ENCODE assay signal across 26 cellular contexts in the genomic region with DNA sequence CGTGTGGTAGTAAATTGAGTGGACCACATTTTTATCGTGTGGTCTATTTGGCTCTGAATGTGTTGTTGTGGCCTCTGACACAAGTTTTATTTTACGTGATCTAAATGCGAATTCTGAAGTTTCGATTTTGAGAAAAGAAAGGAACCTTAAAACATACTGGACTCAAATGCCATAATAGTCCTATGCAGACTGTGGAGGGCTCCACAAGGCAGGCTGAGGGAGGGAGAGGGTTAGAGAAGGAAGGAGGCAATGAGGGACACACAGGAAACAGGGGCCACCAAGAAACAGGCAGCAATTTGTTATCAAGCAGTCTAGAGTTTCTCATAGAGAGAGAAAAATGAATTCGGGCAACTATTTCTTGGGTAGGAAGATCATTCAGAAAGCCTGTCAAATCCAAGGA.
DNase-seq lines count a peak whose midpoint lies in the region; ATAC-seq, FAIRE-seq and TF ChIP-seq lines count a peak whose summit lies in the region.
"Had no signal": no experiment of that assay in that cellular context is flagged by ENCODE, and none has a peak within 500 bp of the region (broad histone marks: within the 10 kb centered on the region; RNA-seq: fewer than 3 reads in every experiment).

No MANE protein-coding gene starts in this region.

- FAIRE-seq in GM12892 (lab: Jason Lieb, UNC) (peak; percentile 57), H1 (lab: Jason Lieb, UNC) (no peak)
- FAIRE-seq: A204.1, D721Med, GM12878, GM18507, H54 had no signal

- no peak for TF ChIP-seq EP300 in H1 (IDR thresholded peaks at IDR 0.05; ENCODE audit: borderline replicate concordance in 1 of 2, low read depth in 2 of 2, low read length in 2 of 2)

- no peak overlapping the region for H3K9ac ChIP-seq in SK-N-MC (ENCODE audit: insufficient read length)
- no peak overlapping the region for H3K9ac ChIP-seq in H1 (replicated peaks in 1 of 4; ENCODE audit: extremely low read depth in 1 of 4, low read depth in 3 of 4, low read length in 3 of 4)
- H3K9ac ChIP-seq: BLaER1 treated with 17β-estradiol and CSF1 and Interleukin-3, amounts not matched to agents 10 nM and 100 nM; GM23248 had no signal

- TF ChIP-seq POLR2A in GM12892 (IDR thresholded peaks at IDR 0.05; ENCODE audit: low read depth, low read length) (no peak), H1 (IDR thresholded peaks at IDR 0.05; ENCODE audit: control extremely low read depth in 1 of 2, low read depth in 2 of 2, low read length in 2 of 2) (no peak)

- H3K36me3 ChIP-seq in SK-N-MC (ENCODE audit: insufficient read depth, low read length) (no peaks in the 10 kb centered on the region), H1 (ENCODE audit: control insufficient read depth in 2 of 4, insufficient read depth in 4 of 4, low read length in 3 of 4) (no peaks in the 10 kb centered on the region)
- H3K36me3 ChIP-seq: BLaER1 treated with 17β-estradiol and CSF1 and Interleukin-3, amounts not matched to agents 10 nM and 100 nM; HAP-1 had no signal

- no peak overlapping the region for H3K56ac ChIP-seq in H1 (replicated peaks; ENCODE audit: insufficient read length, low read depth, low read length)

- no peak overlapping the region for H4K8ac ChIP-seq in H1 (ENCODE audit: extremely low read depth, insufficient read depth, low read length)

- no peak overlapping the region for H3K14ac ChIP-seq in H1 (ENCODE audit: insufficient read length)

- H2BK12ac ChIP-seq in H1 (ENCODE audit: low read depth, low read length): no peak overlapping the region

- no peaks in the 10 kb centered on the region; the same call in 1 of the 2 replicates for H3K23me2 ChIP-seq in H1 (ENCODE audit: low read depth, low read length)

- H3K4me1 ChIP-seq in H1 (replicated peaks in 1 of 4; ENCODE audit: control insufficient read depth in 3 of 4, insufficient read depth in 4 of 4, low read length in 3 of 4): peaks cover 0 to 3% (median 0%) of the 10 kb centered on the region in 4 experiments; a peak in 1 of 7 replicates
- H3K4me1 ChIP-seq: BLaER1 treated with 17β-estradiol and CSF1 and Interleukin-3, amounts not matched to agents 10 nM and 100 nM; HAP-1 had no signal

- no peak overlapping the region for H2BK120ac ChIP-seq in H1 (replicated peaks; ENCODE audit: low read depth, low read length)

- H4K20me1 ChIP-seq in H1 (replicated peaks in 1 of 2; ENCODE audit: control insufficient read depth in 1 of 2, insufficient read depth in 2 of 2, low read length in 2 of 2): no peaks in the 10 kb centered on the region
- H4K20me1 ChIP-seq: BLaER1 treated with 17β-estradiol and CSF1 and Interleukin-3, amounts not matched to agents 10 nM and 100 nM had no signal

- no peak overlapping the region; the same call in 1 of the 2 replicates for H2BK5ac ChIP-seq in H1 (ENCODE audit: low read depth, low read length)

- H3K4me3 ChIP-seq in SK-N-MC: no peak overlapping the region
- H3K4me3 ChIP-seq in H1 (ENCODE audit: extremely low read depth in 1 of 4, insufficient read depth in 2 of 4, low read depth in 3 of 4, low read length in 4 of 4): no peak overlapping the region
- H3K4me3 ChIP-seq: BLaER1 treated with 17β-estradiol and CSF1 and Interleukin-3, amounts not matched to agents 10 nM and 100 nM; GM12878; GM23248; HAP-1 had no signal

- H3K36me3 Mint-ChIP-seq in nephron progenitor cell (ENCODE audit: low read depth): no peaks in the 10 kb centered on the region
- H3K36me3 Mint-ChIP-seq: CD14-positive monocyte; CD8-positive, alpha-beta memory T cell had no signal

- 93% methylated on average over 6 of the region's 6 CpGs; no CpG with 5 or more reads in 1 of the 2 experiments for WGBS in H1 (ENCODE audit: extremely low coverage in 1 of 2, insufficient coverage in 1 of 2, insufficient read length in 1 of 2, insufficient replicate concordance in 2 of 2, low coverage in 1 of 2, low lambda C conversion rate in 2 of 2, missing lambda C conversion rate in 1 of 2), 2 experiments

- H2BK15ac ChIP-seq in H1 (ENCODE audit: low read length): no peak overlapping the region

- peaks cover 28% of the 10 kb centered on the region for H3K4me1 Mint-ChIP-seq in nephron progenitor cell
- H3K4me1 Mint-ChIP-seq: CD14-positive monocyte; CD8-positive, alpha-beta memory T cell had no signal

- H3K79me1 ChIP-seq in H1 (ENCODE audit: low read depth, low read length): no peaks in the 10 kb centered on the region

- H4K5ac ChIP-seq in H1 (ENCODE audit: insufficient read length, low read depth, low read length): no peak overlapping the region

- no peak overlapping the region for H3K4me2 ChIP-seq in H1 (ENCODE audit: insufficient read depth in 1 of 2, low read depth in 2 of 2, low read length in 2 of 2)
- H3K4me2 ChIP-seq: BLaER1 treated with 17β-estradiol and CSF1 and Interleukin-3, amounts not matched to agents 10 nM and 100 nM had no signal

- no peaks in the 10 kb centered on the region for H3K27me3 ChIP-seq in H1 (replicated peaks in 1 of 4; ENCODE audit: control insufficient read depth in 3 of 4, extremely low read depth in 1 of 4, insufficient read depth in 3 of 4, low read length in 3 of 4)
- H3K27me3 ChIP-seq: BLaER1 treated with 17β-estradiol and CSF1 and Interleukin-3, amounts not matched to agents 10 nM and 100 nM had no signal

- H3K4me3 Mint-ChIP-seq in nephron progenitor cell: no peak overlapping the region
- H3K4me3 Mint-ChIP-seq: B cell; CD14-positive monocyte; CD4-positive, alpha-beta T cell; CD8-positive, alpha-beta memory T cell; HFFc6 had no signal

- no peak overlapping the region for H2AK5ac ChIP-seq in H1 (ENCODE audit: low read depth, low read length)

- H2AFZ ChIP-seq in H1 (ENCODE audit: low read length): 0 out of 2 replicates have a peak overlapping the region, but pooled peaks have one; percentile 3
- H2AFZ ChIP-seq: GM23248 had no signal

- no peak overlapping the region for H3K23ac ChIP-seq in H1 (ENCODE audit: insufficient read length)

- CTCF ChIA-PET in H1 (lab: Charles Lee; ENCODE audit: partially characterized antibody): no interaction called here

- no peak for DNase-seq in GM12892 (ENCODE audit: insufficient read length)
- no peak for DNase-seq in SK-N-MC (ENCODE audit: low read depth, low spot score)
- DNase-seq in H1 (ENCODE audit: low read depth in 1 of 2, low spot score in 2 of 2): no peak
- DNase-seq in nephron progenitor cell: no peak
- no peak for DNase-seq in NCI-H774 (lab: John Stamatoyannopoulos, UW)
- DNase-seq in T1000 (lab: John Stamatoyannopoulos, UW): no peak
- DNase-seq in NCI-H526 (lab: John Stamatoyannopoulos, UW): no peak
- DNase-seq: CD4-positive, alpha-beta T cell; CD8-positive, alpha-beta memory T cell; DMS 273 treated with DMSO at 0.1 percent for 48 hours; DMS79; EL; GDM1; GM23248; HFFc6 had no signal

- peak overlapping the region; percentile 23 for H3K27ac Mint-ChIP-seq in nephron progenitor cell
- H3K27ac Mint-ChIP-seq: B cell; CD14-positive monocyte; CD4-positive, alpha-beta T cell; CD8-positive, alpha-beta memory T cell; HFFc6 had no signal

- H4K91ac ChIP-seq in H1 (replicated peaks; ENCODE audit: insufficient read length, low read length): no peak overlapping the region

- TF ChIP-seq RAD21 in H1 (IDR thresholded peaks at IDR 0.05 in 1 of 2, conservative IDR thresholded peaks at IDR 0.05 in 1 of 2; ENCODE audit: low read depth in 2 of 2, low read length in 2 of 2): peak; percentile 49 to 52

- no peak for ATAC-seq in GM18873 (IDR thresholded peaks at IDR 0.05; ENCODE audit: low FRiP score, unreplicated experiment)
- ATAC-seq: GM12878 had no signal

- peaks cover 3% of the 10 kb centered on the region for H3K27me3 Mint-ChIP-seq in nephron progenitor cell (ENCODE audit: low read depth, poor library complexity)
- H3K27me3 Mint-ChIP-seq: B cell; CD4-positive, alpha-beta T cell had no signal

- H2BK20ac ChIP-seq in H1 (ENCODE audit: low read length): peak overlapping the region; percentile 28; the same call in 1 of the 2 replicates

- H3K9me3 Mint-ChIP-seq in nephron progenitor cell: no peaks in the 10 kb centered on the region
- H3K9me3 Mint-ChIP-seq: CD4-positive, alpha-beta T cell had no signal

- no peak overlapping the region for H3K4ac ChIP-seq in H1 (replicated peaks; ENCODE audit: insufficient read length, low read depth, low read length)

- POLR2A ChIA-PET in H1 (lab: Charles Lee; ENCODE audit: partially characterized antibody): no interaction called here

- H3K9me3 ChIP-seq in SK-N-MC (ENCODE audit: low read depth, low read length): no peaks in the 10 kb centered on the region
- H3K9me3 ChIP-seq in H1 (ENCODE audit: insufficient read depth in 2 of 2, low read depth in 1 of 2, low read length in 1 of 2): no peaks in the 10 kb centered on the region
- H3K9me3 ChIP-seq: HAP-1 had no signal

- no peak overlapping the region for H3K18ac ChIP-seq in H1 (ENCODE audit: extremely low read depth, low read length)

- TF ChIP-seq CTCF in H1 (IDR thresholded peaks at IDR 0.05; ENCODE audit: control extremely low read depth in 1 of 3, insufficient read depth in 1 of 3, low read depth in 1 of 3, low read length in 3 of 3): peak in 1 of 3 experiments; percentile 3; a peak in 1 of 4 replicates
- no peak for TF ChIP-seq CTCF in nephron progenitor cell (IDR thresholded peaks at IDR 0.05)

- peak overlapping the region; percentile 84; the same call in 1 of the 2 replicates for H3K27ac ChIP-seq in SK-N-MC
- no peak overlapping the region for H3K27ac ChIP-seq in H1 (ENCODE audit: low read depth, low read length)
- H3K27ac ChIP-seq: 22Rv1; BLaER1 treated with 17β-estradiol and CSF1 and Interleukin-3, amounts not matched to agents 10 nM and 100 nM; GM23248 had no signal

- H3K79me2 ChIP-seq in H1 (ENCODE audit: control insufficient read depth in 1 of 2, insufficient read depth in 2 of 2, low read length in 2 of 2): no peaks in the 10 kb centered on the region

TF ChIP-seq in H1, 55 proteins besides CTCF, POLR2A, EP300 and RAD21 (continues in another document):
- TF ChIP-seq SIX5 (IDR thresholded peaks at IDR 0.05; ENCODE audit: low read depth, low read length) (no peak), SIRT6 (IDR thresholded peaks at IDR 0.05; ENCODE audit: low read length) (no peak), BACH1 (IDR thresholded peaks at IDR 0.05; ENCODE audit: low read length) (no peak), GTF2F1 (IDR thresholded peaks at IDR 0.05; ENCODE audit: borderline replicate concordance, low read depth, low read length) (no peak), BRCA1 (IDR thresholded peaks at IDR 0.05; ENCODE audit: low read depth, low read length) (no peak), HDAC2 (IDR thresholded peaks at IDR 0.05; ENCODE audit: borderline replicate concordance in 1 of 2, low read depth in 2 of 2, low read length in 2 of 2) (no peak), NANOG (IDR thresholded peaks at IDR 0.05; ENCODE audit: insufficient read depth, low read depth, low read length, poor library complexity, severe bottlenecking) (no peak), RXRA (IDR thresholded peaks at IDR 0.05; ENCODE audit: insufficient read depth, low read depth, low read length) (no peak), PHF8 (conservative IDR thresholded peaks at IDR 0.05; ENCODE audit: low read depth, low read length) (no peak)
- TF ChIP-seq, protein P1, sequence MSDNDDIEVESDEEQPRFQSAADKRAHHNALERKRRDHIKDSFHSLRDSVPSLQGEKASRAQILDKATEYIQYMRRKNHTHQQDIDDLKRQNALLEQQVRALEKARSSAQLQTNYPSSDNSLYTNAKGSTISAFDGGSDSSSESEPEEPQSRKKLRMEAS (IDR thresholded peaks at IDR 0.05): no peak
